ENCODE assay signal across 8 cellular contexts in the genomic region with DNA sequence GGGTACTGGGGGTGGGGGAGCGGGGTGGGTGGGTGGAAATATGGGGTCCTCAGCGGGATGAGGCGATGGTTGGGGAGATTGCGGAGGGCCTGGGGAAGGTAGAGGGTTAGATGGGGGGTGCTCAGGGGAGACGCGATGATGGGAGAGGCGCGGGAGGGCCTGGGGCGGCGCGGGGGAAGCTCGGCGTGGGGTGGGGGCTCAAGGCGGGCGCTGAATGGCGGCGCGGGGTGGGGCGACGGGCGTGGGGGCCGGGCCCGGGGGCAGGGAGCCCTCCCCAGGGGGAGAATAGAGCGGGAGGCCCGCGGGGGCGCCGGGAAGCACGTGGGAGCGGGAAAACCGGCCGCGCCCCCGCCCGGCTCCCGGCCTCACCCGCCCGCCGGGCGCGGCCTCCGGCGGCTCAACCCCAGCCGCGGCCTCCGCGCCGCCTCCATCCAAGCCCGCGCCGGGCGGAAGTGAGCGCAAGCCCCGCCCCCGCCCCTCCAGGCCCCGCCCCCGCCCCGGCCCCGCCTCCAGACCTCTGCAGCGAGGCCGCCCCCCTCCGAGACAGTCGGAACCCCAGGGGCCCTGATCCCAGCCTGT. TPM values are rescaled to one million over a fixed set of nuclear protein-coding genes. Genes with fewer than 3 reads are reported as not detected.
DNase-seq lines count a peak whose midpoint lies in the region; ATAC-seq lines count a peak whose summit lies in the region.

Gene FAAP20, minus strand, starts transcription at position 454 of the 579 bp plus-strand sequence. Its CDS starts 23 bp downstream, at position 431.

- 0% methylated on average over 2 of the region's 63 CpGs for WGBS in mesenchymal stem cell

- POLR2A ChIA-PET in activated CD4-positive, alpha-beta T cell treated with anti-CD3 and anti-CD28 coated beads for 36 hours (lab: Charles Lee): interaction anchor here (0.7 to 1.0 kb wide), 3 partner anchors 11 to 61 kb away, joined by 3 to 4 read pairs (median 3); no protein-coding TSS in a partner anchor

- peak within 1 kb of the TSS in 1 of 2 experiments; percentile 74 for H3K23ac ChIP-seq in mesenchymal stem cell (ENCODE audit: low read length in 2 of 2)

- H3K18ac ChIP-seq in mesenchymal stem cell (ENCODE audit: low read depth in 1 of 2, low read length in 2 of 2): peak within 1 kb of the TSS; percentile 92 to 93

- H2AK5ac ChIP-seq in mesenchymal stem cell (ENCODE audit: low read length, severe bottlenecking): peak within 1 kb of the TSS; percentile 54

- no peak within 1 kb of the TSS for H2AFZ ChIP-seq in mesenchymal stem cell (ENCODE audit: low read depth, low read length)

- CTCF ChIA-PET in activated CD4-positive, alpha-beta T cell treated with anti-CD3 and anti-CD28 coated beads for 36 hours (lab: Charles Lee): interaction anchor here (0.6 to 2.8 kb wide), 24 partner anchors 10 to 391 kb away, joined by 3 to 78 read pairs (median 4); partner anchors contain the start of genes MORN1, PEX10 and RER1

- peak within 1 kb of the TSS; percentile 88 for H3K9ac ChIP-seq in mesenchymal stem cell (ENCODE audit: low read length)

- H3K27ac ChIP-seq in mesenchymal stem cell (ENCODE audit: low read length, poor library complexity, severe bottlenecking): peak within 1 kb of the TSS; percentile 91

- H2BK12ac ChIP-seq in mesenchymal stem cell (ENCODE audit: low read length in 2 of 2): peak within 1 kb of the TSS; percentile 57 to 76

- peak within 1 kb of the TSS; percentile 99 for H2BK15ac ChIP-seq in mesenchymal stem cell (ENCODE audit: low read depth, poor library complexity, severe bottlenecking)

- H4K91ac ChIP-seq in mesenchymal stem cell (ENCODE audit: low read length): peak within 1 kb of the TSS; percentile 94

- intact Hi-C loops in activated CD4-positive, alpha-beta T cell treated with anti-CD3 and anti-CD28 coated beads for 36 hours (cut with DNase I, micrococcal nuclease): loop anchor here in 1 of 2 experiments (1.0 to 2.0 kb wide), 5 partner anchors 61 to 332 kb away; partner anchors contain the start of genes PANK4 and PEX10

- H3K9me3 ChIP-seq in mesenchymal stem cell (ENCODE audit: control insufficient read depth, low read length): no peaks in the 10 kb centered on the region

- H2BK5ac ChIP-seq in mesenchymal stem cell (ENCODE audit: low read depth, low read length, poor library complexity, severe bottlenecking): peak within 1 kb of the TSS; percentile 89

- peak within 1 kb of the TSS; percentile 63 for H3K4me3 ChIP-seq in H7 (ENCODE audit: insufficient read depth, low read depth, low read length)
- peak within 1 kb of the TSS; percentile 69 to 82 for H3K4me3 ChIP-seq in mesenchymal stem cell (ENCODE audit: insufficient read depth in 1 of 2, low read depth in 1 of 2, low read length in 2 of 2)

- peak within 1 kb of the TSS; percentile 77 for H3K4me3 Mint-ChIP-seq in activated CD4-positive, alpha-beta T cell treated with anti-CD3 and anti-CD28 coated beads for 36 hours
- peak within 1 kb of the TSS; percentile 83 to 86 for H3K4me3 Mint-ChIP-seq in effector memory CD8-positive, alpha-beta T cell

- H3K27me3 Mint-ChIP-seq in activated CD4-positive, alpha-beta T cell treated with anti-CD3 and anti-CD28 coated beads for 36 hours: no peaks in the 10 kb centered on the region
- H3K27me3 Mint-ChIP-seq in effector memory CD8-positive, alpha-beta T cell: no peaks in the 10 kb centered on the region

- H3K36me3 Mint-ChIP-seq in activated CD4-positive, alpha-beta T cell treated with anti-CD3 and anti-CD28 coated beads for 36 hours (ENCODE audit: low read depth): peaks cover 2% of the 10 kb centered on the region
- H3K36me3 Mint-ChIP-seq in effector memory CD8-positive, alpha-beta T cell (ENCODE audit: insufficient read depth): peaks cover 16% of the 10 kb centered on the region

- H3K4ac ChIP-seq in mesenchymal stem cell (ENCODE audit: low read depth in 1 of 2, low read length in 2 of 2): peak within 1 kb of the TSS; percentile 77 to 90

- H2BK120ac ChIP-seq in mesenchymal stem cell (ENCODE audit: low read depth, low read length): peak within 1 kb of the TSS; percentile 92

- peaks cover 27% of the 10 kb centered on the region for H3K4me1 Mint-ChIP-seq in activated CD4-positive, alpha-beta T cell treated with anti-CD3 and anti-CD28 coated beads for 36 hours
- peaks cover 6 to 21% of the 10 kb centered on the region in 2 donors for H3K4me1 Mint-ChIP-seq in effector memory CD8-positive, alpha-beta T cell (ENCODE audit: low read depth in 2 of 2)

- no peaks in the 10 kb centered on the region for H3K9me3 Mint-ChIP-seq in activated CD4-positive, alpha-beta T cell treated with anti-CD3 and anti-CD28 coated beads for 36 hours (ENCODE audit: low read depth)
- H3K9me3 Mint-ChIP-seq in effector memory CD8-positive, alpha-beta T cell: no peaks in the 10 kb centered on the region

- H3K4me2 ChIP-seq in mesenchymal stem cell (ENCODE audit: low read length, poor library complexity, severe bottlenecking): peak within 1 kb of the TSS; percentile 83

- peak within 1 kb of the TSS in 1 of 2 experiments; percentile 84 for H3K14ac ChIP-seq in mesenchymal stem cell (ENCODE audit: low read length in 2 of 2)

- H3K27ac Mint-ChIP-seq in activated CD4-positive, alpha-beta T cell treated with anti-CD3 and anti-CD28 coated beads for 36 hours: peak within 1 kb of the TSS; percentile 86
- H3K27ac Mint-ChIP-seq in effector memory CD8-positive, alpha-beta T cell: peak within 1 kb of the TSS; percentile 95

- DNase-seq in NCI-H748 (lab: John Stamatoyannopoulos, UW; ENCODE audit: unreplicated experiment) (peak; percentile 62), NCI-H748 treated with DMSO at 0.1 percent for 48 hours (lab: John Stamatoyannopoulos, UW) (no peak), H7 (peak; percentile 97), M059J (ENCODE audit: low read depth) (no peak), mesenchymal stem cell (no peak)
- DNase-seq in activated CD4-positive, alpha-beta T cell treated with anti-CD3 and anti-CD28 coated beads for 36 hours: peak; percentile 86
- DNase-seq in effector memory CD8-positive, alpha-beta T cell: no peak
- peak; percentile 38 to 46 for DNase-seq in stimulated activated CD8-positive, alpha-beta memory T cell treated with anti-CD3 and anti-CD28 coated beads, Interleukin-4, amount 100 ng/mL, for 4 hours (ENCODE audit: low read depth in 2 of 2, low spot score in 1 of 2)

- no peaks in the 10 kb centered on the region for H3K27me3 ChIP-seq in H7 (ENCODE audit: control insufficient read depth, insufficient read depth, low read length)
- no peaks in the 10 kb centered on the region for H3K27me3 ChIP-seq in mesenchymal stem cell (ENCODE audit: control insufficient read depth in 1 of 2, insufficient read depth in 1 of 2, low read length in 2 of 2)

- ATAC-seq in activated CD4-positive, alpha-beta T cell treated with anti-CD3 and anti-CD28 coated beads for 36 hours: peak; percentile 48
- peak; percentile 56 for ATAC-seq in effector memory CD8-positive, alpha-beta T cell (replicated peaks)

- H3K79me1 ChIP-seq in mesenchymal stem cell (replicated peaks; ENCODE audit: low read length, poor library complexity, severe bottlenecking): peaks cover 31% of the 10 kb centered on the region

- H4K8ac ChIP-seq in mesenchymal stem cell (ENCODE audit: low read length): peak within 1 kb of the TSS; percentile 96

- H3K36me3 ChIP-seq in H7 (replicated peaks; ENCODE audit: control insufficient read depth, insufficient read depth, low read length) (peaks cover 3% of the 10 kb centered on the region), mesenchymal stem cell (ENCODE audit: control insufficient read depth in 1 of 2, insufficient read depth in 2 of 2, low read depth in 1 of 2, low read length in 2 of 2) (peaks cover 0 to 39% of the 10 kb centered on the region in 2 experiments)

- peaks cover 45% of the 10 kb centered on the region for H3K4me1 ChIP-seq in mesenchymal stem cell (ENCODE audit: control insufficient read depth, insufficient read depth, low read depth, low read length)

RNA-seq across cellular contexts. Expression of gene FAAP20, which starts in this region (rescaled TPM):
- total RNA-seq in H7 (2014; rRNA removed; shearing (Covaris generic)): 60.5 and 69.9 TPM in 2 replicates
- 12.8 and 23.1 TPM in 2 replicates for total RNA-seq in M059J (2014; rRNA removed; shearing (Covaris generic))
- 10 to 100 TPM; 69.7 to 84.4 TPM for total RNA-seq in activated CD4-positive, alpha-beta T cell treated with anti-CD3 and anti-CD28 coated beads for 36 hours
- polyA plus RNA-seq in mesenchymal stem cell (2013, experiment 1 of 2): 84.5 TPM
- 86.1 TPM for polyA plus RNA-seq in mesenchymal stem cell (2013, experiment 2 of 2)

Comparison
In these comparisons a context has a peak if more than half of its experiments do, and no peak if none do; other contexts are left out.
1. DNase-seq: peak in NCI-H748 (single experiment), H7 (single experiment), activated CD4-positive, alpha-beta T cell treated with anti-CD3 and anti-CD28 coated beads for 36 hours (single experiment) and stimulated activated CD8-positive, alpha-beta memory T cell treated with anti-CD3 and anti-CD28 coated beads, Interleukin-4, amount 100 ng/mL, for 4 hours (2 of 2); none in NCI-H748 treated with DMSO at 0.1 percent for 48 hours (single experiment), M059J (single experiment), effector memory CD8-positive, alpha-beta T cell (0 of 3) and mesenchymal stem cell (single experiment).